11 cellular contexts compared by ENCODE assay signal in genomic region chr10:21702633-21703111, GRCh38.
DNase-seq lines count a peak whose midpoint lies in the region; ATAC-seq, FAIRE-seq and TF ChIP-seq lines count a peak whose summit lies in the region.
"Had no signal": no experiment of that assay in that cellular context is flagged by ENCODE, and none has a peak within 500 bp of the region (broad histone marks: within the 10 kb centered on the region; RNA-seq: fewer than 3 reads in every experiment).

No MANE protein-coding gene starts in this region.

- H3K9me2 ChIP-seq in PC-3 (replicated peaks; ENCODE audit: low read length): no peaks in the 10 kb centered on the region

- no peaks in the 10 kb centered on the region for H3K9me3 ChIP-seq in effector memory CD4-positive, alpha-beta T cell (ENCODE audit: control insufficient read depth, low read length)
- H3K9me3 ChIP-seq in PC-3 (ENCODE audit: low read length): peaks cover 12% of the 10 kb centered on the region; the same call in 1 of the 2 replicates

- H3K9ac ChIP-seq in PC-3 (ENCODE audit: low read length): no peak overlapping the region

- H3K4me1 ChIP-seq in effector memory CD4-positive, alpha-beta T cell (ENCODE audit: control insufficient read depth, insufficient read depth, low read length, poor library complexity, severe bottlenecking): peaks cover 5% of the 10 kb centered on the region
- peaks cover 4% of the 10 kb centered on the region; the same call in 1 of the 2 replicates for H3K4me1 ChIP-seq in PC-3 (ENCODE audit: insufficient read depth, low read length)

- ATAC-seq in GM21528 (IDR thresholded peaks at IDR 0.05; ENCODE audit: low FRiP score, unreplicated experiment): peak; percentile 71
- peak; percentile 62 for ATAC-seq in HG03558 (IDR thresholded peaks at IDR 0.05; ENCODE audit: extremely low read depth, unreplicated experiment)
- ATAC-seq in PC-3: no peak

- no peaks in the 10 kb centered on the region for H3F3A ChIP-seq in PC-3 (ENCODE audit: low read length, unreplicated experiment)

- no peak overlapping the region for H3K4me2 ChIP-seq in PC-3 (ENCODE audit: low read length)

- peak overlapping the region; percentile 4 for H3K4me3 ChIP-seq in effector memory CD4-positive, alpha-beta T cell (ENCODE audit: insufficient read depth, low read depth, low read length, poor library complexity, severe bottlenecking)
- no peak overlapping the region for H3K4me3 ChIP-seq in PC-3 (ENCODE audit: low read length)

- peaks cover 30% of the 10 kb centered on the region for H3K79me2 ChIP-seq in PC-3 (ENCODE audit: low read length)

- H2AFZ ChIP-seq in PC-3 (ENCODE audit: low read length): no peak overlapping the region

- no peaks in the 10 kb centered on the region for H4K20me1 ChIP-seq in PC-3 (ENCODE audit: low read length)

- CTCF ChIA-PET in PC-3 (lab: Charles Lee): no interaction called here

- TF ChIP-seq CTCF in PC-3 (conservative IDR thresholded peaks at IDR 0.05; ENCODE audit: low read depth, low read length): no peak

- H3K27me3 ChIP-seq in effector memory CD4-positive, alpha-beta T cell (replicated peaks; ENCODE audit: control insufficient read depth, insufficient read depth, low read length, poor library complexity, severe bottlenecking): no peaks in the 10 kb centered on the region
- H3K27me3 ChIP-seq in PC-3 (ENCODE audit: low read length): no peaks in the 10 kb centered on the region

- peak; percentile 65 for FAIRE-seq in GM18507 (lab: Jason Lieb, UNC)

- DNase-seq in GM18507 (ENCODE audit: extremely low spot score, insufficient read length, low read depth): no peak
- DNase-seq in effector memory CD4-positive, alpha-beta T cell: no peak
- DNase-seq in ureter (ENCODE audit: low spot score): no peak
- no peak for DNase-seq in SHP77 (lab: John Stamatoyannopoulos, UW)
- no peak for DNase-seq in activated CD4-positive, CD25-positive, alpha-beta regulatory T cell (lab: John Stamatoyannopoulos, UW)
- DNase-seq in PC-3: no peak
- DNase-seq: activated effector memory CD4-positive, alpha-beta T cell treated with Interleukin-2 at 50 U/mL for 16 hours; IMR-90; SIG-M5 had no signal

- intact Hi-C loops in PC-3 (cut with micrococcal nuclease): no loop called here

- no peak overlapping the region for H3K27ac ChIP-seq in effector memory CD4-positive, alpha-beta T cell (ENCODE audit: insufficient read depth, low read length, poor library complexity, severe bottlenecking)
- H3K27ac ChIP-seq in PC-3 (ENCODE audit: low read length): no peak overlapping the region

- no TSS peak for BruUV-seq in PC-3 (replicated peaks; lab: Mats Ljungman, UMichigan)

- POLR2A ChIA-PET in PC-3 (lab: Charles Lee; ENCODE audit: unreplicated experiment): no interaction called here

- no peaks in the 10 kb centered on the region for H3K36me3 ChIP-seq in effector memory CD4-positive, alpha-beta T cell (ENCODE audit: control insufficient read depth, insufficient read depth, low read length)
- H3K36me3 ChIP-seq in PC-3 (ENCODE audit: low read depth, low read length): peaks cover 17% of the 10 kb centered on the region
